ENCODE assay signal across 8 cellular contexts in genomic region chr7:114086906-114087651, GRCh38.
DNase-seq lines count a peak whose midpoint lies in the region; ATAC-seq and TF ChIP-seq lines count a peak whose summit lies in the region.

No MANE protein-coding gene starts in this region.

- H3K79me2 ChIP-seq in smooth muscle cell (ENCODE audit: low read depth), result no peaks in the 10 kb centered on the region

- no peaks in the 10 kb centered on the region for H3K36me3 Mint-ChIP-seq in activated T-helper 2 cell treated with anti-CD3 and anti-CD28 coated beads, Interferon-gamma antibody, Interleukin-2, Interleukin-4, amounts not matched to agents 10 μg/mL and 5 μg/mL and 100 μg/mL, durations not matched to agents 14 hours and 24 hours and 36 hours (ENCODE audit: low read depth)

- peaks cover 36% of the 10 kb centered on the region for H3K4me1 Mint-ChIP-seq in activated T-helper 2 cell treated with anti-CD3 and anti-CD28 coated beads, Interferon-gamma antibody, Interleukin-2, Interleukin-4, amounts not matched to agents 10 μg/mL and 5 μg/mL and 100 μg/mL, durations not matched to agents 14 hours and 24 hours and 36 hours (ENCODE audit: low read depth)

- H2AFZ ChIP-seq in smooth muscle cell (ENCODE audit: low read depth), result peak overlapping the region; percentile 80

- H3K4me3 ChIP-seq in iPS-18c (ENCODE audit: insufficient read depth, low read depth, low read length) (peak overlapping the region; percentile 70), smooth muscle cell (peak overlapping the region; percentile 58)

- peak overlapping the region; percentile 33 for H3K27ac Mint-ChIP-seq in activated T-helper 2 cell treated with anti-CD3 and anti-CD28 coated beads, Interferon-gamma antibody, Interleukin-2, Interleukin-4, amounts not matched to agents 10 μg/mL and 5 μg/mL and 100 μg/mL, durations not matched to agents 14 hours and 24 hours and 36 hours

- H3F3A ChIP-seq in smooth muscle cell (ENCODE audit: low read depth), result no peaks in the 10 kb centered on the region

- intact Hi-C loops in activated T-helper 2 cell treated with anti-CD3 and anti-CD28 coated beads, Interferon-gamma antibody, Interleukin-2, Interleukin-4, amounts not matched to agents 10 μg/mL and 5 μg/mL and 100 μg/mL, durations not matched to agents 14 hours and 24 hours and 36 hours (cut with micrococcal nuclease), result loop anchor here (10.0 kb wide), 2 partner anchors 318 to 1388 kb away; no protein-coding TSS in a partner anchor

- no peaks in the 10 kb centered on the region for H3K9me3 Mint-ChIP-seq in activated T-helper 2 cell treated with anti-CD3 and anti-CD28 coated beads, Interferon-gamma antibody, Interleukin-2, Interleukin-4, amounts not matched to agents 10 μg/mL and 5 μg/mL and 100 μg/mL, durations not matched to agents 14 hours and 24 hours and 36 hours

- WGBS in smooth muscle cell (ENCODE audit: low lambda C conversion rate), result 2% methylated on average over 31 of the region's 55 CpGs

- peak overlapping the region; percentile 95 for H3K4me2 ChIP-seq in smooth muscle cell

- no peak for ATAC-seq in HG03045 (IDR thresholded peaks at IDR 0.05; ENCODE audit: unreplicated experiment)

- peaks cover 22% of the 10 kb centered on the region for H3K4me1 ChIP-seq in smooth muscle cell (ENCODE audit: low read depth)

- H3K36me3 ChIP-seq in smooth muscle cell (ENCODE audit: low read depth), result no peaks in the 10 kb centered on the region

- H3K9ac ChIP-seq in smooth muscle cell (ENCODE audit: low read depth), result no peak overlapping the region

- H3K9me3 ChIP-seq in iPS-18c (ENCODE audit: control insufficient read depth, insufficient read depth, low read length), result peaks cover 2% of the 10 kb centered on the region
- H3K9me3 ChIP-seq in smooth muscle cell (replicated peaks; ENCODE audit: low read depth), result no peaks in the 10 kb centered on the region

- peaks cover 92% of the 10 kb centered on the region for H3K27me3 ChIP-seq in smooth muscle cell (ENCODE audit: low read depth)

- DNase-seq in COLO668 (lab: John Stamatoyannopoulos, UW; ENCODE audit: unreplicated experiment) (peak; percentile 71), HT1080 (ENCODE audit: low read depth) (peak; percentile 28), smooth muscle cell (lab: John Stamatoyannopoulos, UW; ENCODE audit: unreplicated experiment) (no peak), GM19238 (ENCODE audit: insufficient read length, low spot score) (no peak)
- DNase-seq in activated T-helper 2 cell treated with anti-CD3 and anti-CD28 coated beads, Interferon-gamma antibody, Interleukin-2, Interleukin-4, amounts not matched to agents 10 μg/mL and 5 μg/mL and 100 μg/mL, durations not matched to agents 14 hours and 24 hours and 36 hours (ENCODE audit: low spot score), result no peak
- no peak for DNase-seq in activated CD4-positive, CD25-positive, alpha-beta regulatory T cell treated with anti-CD3 and anti-CD28 coated beads, Interleukin-2, amount 50 U/mL, for 72 hours

- TF ChIP-seq CTCF in smooth muscle cell (IDR thresholded peaks at IDR 0.05; ENCODE audit: borderline replicate concordance, insufficient read depth, poor library complexity, severe bottlenecking), result no peak

- peaks cover 69% of the 10 kb centered on the region for H3K27me3 Mint-ChIP-seq in activated T-helper 2 cell treated with anti-CD3 and anti-CD28 coated beads, Interferon-gamma antibody, Interleukin-2, Interleukin-4, amounts not matched to agents 10 μg/mL and 5 μg/mL and 100 μg/mL, durations not matched to agents 14 hours and 24 hours and 36 hours (ENCODE audit: low read depth)

- no peaks in the 10 kb centered on the region for H4K20me1 ChIP-seq in smooth muscle cell (ENCODE audit: low read depth)

- H3K4me3 Mint-ChIP-seq in activated T-helper 2 cell treated with anti-CD3 and anti-CD28 coated beads, Interferon-gamma antibody, Interleukin-2, Interleukin-4, amounts not matched to agents 10 μg/mL and 5 μg/mL and 100 μg/mL, durations not matched to agents 14 hours and 24 hours and 36 hours (ENCODE audit: low read depth), result peak overlapping the region; percentile 78

- H3K27ac ChIP-seq in smooth muscle cell (ENCODE audit: low read depth), result no peak overlapping the region

Comparison
In these comparisons a context has a peak if more than half of its experiments do, and no peak if none do; other contexts are left out.
1. DNase-seq: peak in COLO668 (single experiment) and HT1080 (single experiment); none in activated T-helper 2 cell treated with anti-CD3 and anti-CD28 coated beads, Interferon-gamma antibody, Interleukin-2, Interleukin-4, amounts not matched to agents 10 μg/mL and 5 μg/mL and 100 μg/mL, durations not matched to agents 14 hours and 24 hours and 36 hours (single experiment), smooth muscle cell (single experiment), GM19238 (single experiment) and activated CD4-positive, CD25-positive, alpha-beta regulatory T cell treated with anti-CD3 and anti-CD28 coated beads, Interleukin-2, amount 50 U/mL, for 72 hours (single experiment).